Comparison of ENCODE assay signal across 22 cellular contexts in the genomic region with DNA sequence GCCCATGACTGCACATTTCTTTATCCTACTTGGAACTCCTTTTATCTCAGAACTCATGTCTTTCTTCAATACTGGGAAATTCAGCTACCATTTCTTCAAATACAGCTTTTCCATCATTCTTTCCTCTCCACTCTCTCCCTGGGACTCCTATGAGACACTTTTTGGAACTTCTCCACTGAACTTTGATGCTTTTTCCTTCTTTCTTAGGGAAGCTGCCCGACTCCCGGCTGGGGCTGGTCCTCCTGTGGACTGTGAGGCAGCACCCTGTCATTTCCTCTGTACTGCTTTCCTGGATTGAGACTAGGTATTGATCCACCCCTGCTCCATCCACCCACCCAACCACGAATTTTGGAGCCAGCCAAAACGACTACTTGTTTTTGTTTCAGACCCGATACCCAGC. TPM values are rescaled to one million over a fixed set of nuclear protein-coding genes. Genes with fewer than 3 reads are reported as not detected.
A peak's percentile ranks its signal among the peaks of the same experiment; 100 is the strongest.
DNase-seq lines count a peak whose midpoint lies in the region; ATAC-seq, FAIRE-seq and TF ChIP-seq lines count a peak whose summit lies in the region.
"Had no signal": no experiment of that assay in that cellular context is flagged by ENCODE, and none has a peak within 500 bp of the region (broad histone marks: within the 10 kb centered on the region; RNA-seq: fewer than 3 reads in every experiment).

No MANE protein-coding gene starts in this region.

- peaks cover 3% of the 10 kb centered on the region for H3K36me3 Mint-ChIP-seq in activated T-cell treated with anti-CD3 and anti-CD28 coated beads, Interleukin-2, amount 50 U/mL, for 24 hours (ENCODE audit: low read depth)

- no peaks in the 10 kb centered on the region for H4K20me1 ChIP-seq in K562 (replicated peaks; ENCODE audit: control insufficient read depth, insufficient read depth, low read length)
- H4K20me1 ChIP-seq in osteoblast (ENCODE audit: insufficient read depth, low read length), result no peaks in the 10 kb centered on the region

- POLR2A ChIA-PET in K562 (lab: Yijun Ruan, JAX), result interaction anchor here (0.6 kb wide), 1 partner anchor 141 kb away, joined by 3 read pairs; no protein-coding TSS in a partner anchor

- no peaks in the 10 kb centered on the region for H3K27me3 Mint-ChIP-seq in activated T-cell treated with anti-CD3 and anti-CD28 coated beads, Interleukin-2, amount 50 U/mL, for 24 hours

- CTCF ChIA-PET in K562 (lab: Yijun Ruan, JAX; ENCODE audit: low intra/inter-chr PET ratio), result no interaction called here

- H3K79me2 ChIP-seq in K562 (ENCODE audit: control insufficient read depth, insufficient read depth, low read length) (peaks cover 28% of the 10 kb centered on the region), osteoblast (ENCODE audit: insufficient read depth, low read length) (no peaks in the 10 kb centered on the region)

- no peak overlapping the region for H3K4me3 Mint-ChIP-seq in activated T-cell treated with anti-CD3 and anti-CD28 coated beads, Interleukin-2, amount 50 U/mL, for 24 hours

- no peak for TF ChIP-seq EP300 in K562 (IDR thresholded peaks at IDR 0.05; ENCODE audit: low read length)

- H3K27ac ChIP-seq in K562 (ENCODE audit: extremely low read depth, low read depth, low read length) (peak overlapping the region; percentile 43; the same call in 1 of the 3 replicates), osteoblast (ENCODE audit: low read depth, low read length) (no peak overlapping the region)
- H3K27ac ChIP-seq: 22Rv1, PC-9, SJSA1 had no signal

- peaks cover 3% of the 10 kb centered on the region for H3K9me3 Mint-ChIP-seq in activated T-cell treated with anti-CD3 and anti-CD28 coated beads, Interleukin-2, amount 50 U/mL, for 24 hours

- H3K4me1 Mint-ChIP-seq in activated T-cell treated with anti-CD3 and anti-CD28 coated beads, Interleukin-2, amount 50 U/mL, for 24 hours (ENCODE audit: low read depth), result peaks cover 9% of the 10 kb centered on the region

- peaks cover 2% of the 10 kb centered on the region for H3K9me1 ChIP-seq in K562 (ENCODE audit: control insufficient read depth, insufficient read depth, low read length)

- no peak for TF ChIP-seq POLR2A in K562 (conservative IDR thresholded peaks at IDR 0.05)

- H3K27ac Mint-ChIP-seq in activated T-cell treated with anti-CD3 and anti-CD28 coated beads, Interleukin-2, amount 50 U/mL, for 24 hours, result peak overlapping the region; percentile 1

- peaks cover 9% of the 10 kb centered on the region; the same call in 2 of the 3 replicates for H3K36me3 ChIP-seq in K562 (ENCODE audit: control insufficient read depth, insufficient read depth, low read length)
- H3K36me3 ChIP-seq in osteoblast (ENCODE audit: insufficient read depth, low read length), result no peaks in the 10 kb centered on the region
- H3K36me3 ChIP-seq: SJSA1 had no signal

- intact Hi-C loops in K562 (cut with micrococcal nuclease), result no loop called here

- TF ChIP-seq RAD21 in K562 (CRISPR knock-in tag; conservative IDR thresholded peaks at IDR 0.05 in 1 of 2, IDR thresholded peaks at IDR 0.05 in 1 of 2), result no peak

- WGBS in K562 (ENCODE audit: insufficient coverage, low coverage, missing lambda C conversion rate), result 58% methylated on average over 5 of the region's 5 CpGs

- H3K4me1 ChIP-seq in K562 (replicated peaks in 1 of 2; ENCODE audit: control insufficient read depth in 2 of 2, insufficient read depth in 2 of 2, low read length in 2 of 2) (peaks cover 20 to 33% of the 10 kb centered on the region in 2 experiments), osteoblast (ENCODE audit: insufficient read depth, low read length) (no peaks in the 10 kb centered on the region)
- H3K4me1 ChIP-seq: SJSA1 had no signal

- H3K9ac ChIP-seq in K562 (ENCODE audit: insufficient read depth in 1 of 2, low read depth in 2 of 2, low read length in 2 of 2), result no peak overlapping the region

- H3K4me2 ChIP-seq in K562 (ENCODE audit: insufficient read depth, low read length) (no peak overlapping the region), osteoblast (ENCODE audit: insufficient read depth, low read length) (no peak overlapping the region)
- H3K4me2 ChIP-seq: PC-9 had no signal

- ATAC-seq in K562, result no peak
- ATAC-seq in HG03565 (IDR thresholded peaks at IDR 0.05; ENCODE audit: unreplicated experiment), result no peak
- no peak for ATAC-seq in HG03175 (IDR thresholded peaks at IDR 0.05; ENCODE audit: unreplicated experiment)

- no peak for DNase-seq in activated T-cell treated with anti-CD3 and anti-CD28 coated beads, Interleukin-2, amount 50 U/mL, for 24 hours
- no peak for DNase-seq in activated T-cell treated with anti-CD3 and anti-CD28 coated beads for 4 hours
- no peak for DNase-seq in K562 (ENCODE audit: extremely low read depth in 1 of 4, low spot score in 3 of 4)
- DNase-seq in osteoblast (ENCODE audit: insufficient read length, low spot score, missing footprints), result no peak
- no peak for DNase-seq in kidney tubule cell (ENCODE audit: low spot score)
- DNase-seq: DMS153, DND-41, H7, KBM-7, NCI-H1105 treated with DMSO at 0.1 percent for 48 hours, NCI-H2029 treated with DMSO at 0.1 percent for 48 hours, NCI-H446 treated with DMSO at 0.1 percent for 48 hours, NCI-H526, PC-9, Right ventricle myocardium superior had no signal

- H3K27me3 ChIP-seq in K562 (ENCODE audit: control insufficient read depth in 2 of 2, insufficient read depth in 2 of 2, low read length in 2 of 2) (no peaks in the 10 kb centered on the region), osteoblast (ENCODE audit: insufficient read depth, low read length) (no peaks in the 10 kb centered on the region)
- H3K27me3 ChIP-seq: SJSA1 had no signal

- TF ChIP-seq CTCF in K562 (IDR thresholded peaks at IDR 0.05 in 2 of 3, conservative IDR thresholded peaks at IDR 0.05 in 1 of 3; ENCODE audit: insufficient read depth in 2 of 3, low read depth in 1 of 3, low read length in 3 of 3) (no peak), osteoblast (IDR thresholded peaks at IDR 0.05; ENCODE audit: extremely low read depth, low read depth, low read length) (no peak)

- H3K9me3 ChIP-seq in K562 (replicated peaks; ENCODE audit: control insufficient read depth, insufficient read depth, low read depth, low read length) (peaks cover 5% of the 10 kb centered on the region), osteoblast (ENCODE audit: low read depth, low read length) (no peaks in the 10 kb centered on the region)
- H3K9me3 ChIP-seq: SJSA1 had no signal

- FAIRE-seq in K562 (lab: Jason Lieb, UNC), result no peak
- FAIRE-seq: HTR-8/SVneo had no signal

- H3K4me3 ChIP-seq in K562 (no peak overlapping the region), osteoblast (ENCODE audit: insufficient read depth, low read length) (no peak overlapping the region)
- H3K4me3 ChIP-seq: PC-9, SJSA1 had no signal

- no TSS peak for BruUV-seq in K562 (replicated peaks; lab: Mats Ljungman, UMichigan)

- in situ Hi-C loops in K562 (cut with MboI), result no loop called here

- H2AFZ ChIP-seq in K562 (ENCODE audit: low read depth, low read length) (no peak overlapping the region), osteoblast (ENCODE audit: low read length) (peak overlapping the region; percentile 10)
- H2AFZ ChIP-seq: PC-9 had no signal

TF ChIP-seq in K562, 482 proteins besides CTCF, POLR2A, EP300 and RAD21 (continues in another document):
- TF ChIP-seq ELF2 (CRISPR knock-in tag; IDR thresholded peaks at IDR 0.05), result no peak
- no peak for TF ChIP-seq SMAD2 (IDR thresholded peaks at IDR 0.05; ENCODE audit: low read depth, low read length)
- no peak for TF ChIP-seq NR2C1 (IDR thresholded peaks at IDR 0.05)
- no peak for TF ChIP-seq NR2C1 (tag; IDR thresholded peaks at IDR 0.05)
- TF ChIP-seq HDAC3 (IDR thresholded peaks at IDR 0.05; ENCODE audit: borderline replicate concordance, partially characterized antibody), result no peak
- no peak for TF ChIP-seq CBX5 (IDR thresholded peaks at IDR 0.05; ENCODE audit: borderline replicate concordance, low read depth)

RNA-seq across cellular contexts. Expression of a gene that starts 40.0 kb away (rescaled TPM):
- 99.5 and 128 TPM in 2 replicates for total RNA-seq in K562 (2011; cell fraction: chromatin; rRNA removed; ENCODE audit: low replicate concordance)
- total RNA-seq in K562 (2011; cell fraction: nucleolus; rRNA removed), result 69.4 and 77.0 TPM in 2 replicates
- 69.0 and 126 TPM in 2 replicates for total RNA-seq in K562 (2011; cell fraction: nucleoplasm; rRNA removed)
- total RNA-seq in K562 (2014; rRNA removed) (11.9 and 15.6 TPM in 2 replicates), K562 (2014; rRNA removed; fragmentation: Illumina TruSeq; extraction: Trizol) (5.0 and 6.1 TPM in 2 replicates), K562 (2015; rRNA removed; fragmentation: Illumina TruSeq; extraction: Trizol) (10.7 and 11.0 TPM in 2 replicates), K562 (2021) (24.8 and 25.1 TPM in 2 replicates), osteoblast (9.7 and 10.5 TPM in 2 replicates)
- polyA plus RNA-seq in K562 (2011; rRNA removed) (8.2 and 13.7 TPM in 2 replicates), K562 (2014; fragmentation: Illumina TruSeq; extraction: Trizol) (8.9 and 10.3 TPM in 2 replicates), K562 (2014; fragmentation: Nextera tagmentation; extraction: Ambion mirVana) (1 to 10 TPM; 1.3 to 2.1 TPM), K562 (2014; rRNA removed) (16.2 and 20.0 TPM in 2 replicates)
- 10.1 and 10.3 TPM in 2 replicates for polyA plus RNA-seq in K562 (2011; cell fraction: cytosol; rRNA removed)
- 85.0 and 102 TPM in 2 replicates for polyA plus RNA-seq in K562 (2011; cell fraction: nucleus; rRNA removed)
- 15.0 and 16.5 TPM in 2 replicates for polyA plus RNA-seq in K562 (2012)
- 10.9 and 12.1 TPM in 2 replicates for polyA minus RNA-seq in K562 (2011; rRNA and poly(A)+ RNA removed)
- polyA minus RNA-seq in K562 (2011; cell fraction: cytosol; rRNA and poly(A)+ RNA removed), result 7.9 and 11.7 TPM in 2 replicates
- 20.1 and 25.1 TPM in 2 replicates for polyA minus RNA-seq in K562 (2011; cell fraction: nucleus; rRNA and poly(A)+ RNA removed)

RNA-seq across cellular contexts. Expression of a gene that starts 40.3 kb away (rescaled TPM):
- 0.37 TPM in 1 of 2 replicates, not detected in the other for total RNA-seq in K562 (2011; cell fraction: chromatin; rRNA removed; ENCODE audit: low replicate concordance)
- 0.17 TPM in 1 of 2 replicates, not detected in the other for total RNA-seq in K562 (2011; cell fraction: nucleolus; rRNA removed)
- 0.66 TPM in 1 of 2 replicates, not detected in the other for total RNA-seq in K562 (2011; cell fraction: nucleoplasm; rRNA removed)
- total RNA-seq in K562 (2014; rRNA removed) (0.12 TPM in 1 of 2 replicates, not detected in the other), K562 (2014; rRNA removed; fragmentation: Illumina TruSeq; extraction: Trizol) (not detected in 2 replicates), K562 (2015; rRNA removed; fragmentation: Illumina TruSeq; extraction: Trizol) (not detected in 2 replicates), K562 (2021) (0.18 and 0.22 TPM in 2 replicates), osteoblast (under 0.01 TPM in 2 replicates)
- polyA plus RNA-seq in K562 (2011; rRNA removed) (0.07 and 0.12 TPM in 2 replicates), K562 (2014; fragmentation: Illumina TruSeq; extraction: Trizol) (0.09 and 0.17 TPM in 2 replicates), K562 (2014; fragmentation: Nextera tagmentation; extraction: Ambion mirVana) (not detected), K562 (2014; rRNA removed) (not detected in 2 replicates)
- polyA plus RNA-seq in K562 (2011; cell fraction: cytosol; rRNA removed), result 0.07 and 0.12 TPM in 2 replicates
- polyA plus RNA-seq in K562 (2011; cell fraction: nucleus; rRNA removed), result 0.11 and 0.24 TPM in 2 replicates
- 0.23 and 0.32 TPM in 2 replicates for polyA plus RNA-seq in K562 (2012)
- not detected in 2 replicates for polyA minus RNA-seq in K562 (2011; rRNA and poly(A)+ RNA removed)
- not detected in 2 replicates for polyA minus RNA-seq in K562 (2011; cell fraction: cytosol; rRNA and poly(A)+ RNA removed)
- not detected in 2 replicates for polyA minus RNA-seq in K562 (2011; cell fraction: nucleus; rRNA and poly(A)+ RNA removed)
- total RNA-seq: H7, LHCN-M2, Right ventricle myocardium superior, SJSA1 had no signal
- polyA plus RNA-seq: BJ had no signal
